Comparison of ENCODE assay signal across 25 cellular contexts in genomic region chr12:94095618-94096017, GRCh38.
"Had no signal": no experiment of that assay in that cellular context is flagged by ENCODE, and none has a peak within 500 bp of the region (broad histone marks: within the 10 kb centered on the region; RNA-seq: fewer than 3 reads in every experiment).

No MANE protein-coding gene starts in this region.

- H3K9me3 ChIP-seq: body of pancreas, esophagus muscularis mucosa, gastroesophageal sphincter, heart right ventricle had no signal

- H3K27ac ChIP-seq: body of pancreas, esophagus muscularis mucosa, gastroesophageal sphincter had no signal

- H3K36me3 ChIP-seq: esophagus muscularis mucosa, gastroesophageal sphincter, heart right ventricle had no signal

- H3K4me3 ChIP-seq: body of pancreas, esophagus muscularis mucosa, gastroesophageal sphincter, heart right ventricle had no signal

- ATAC-seq: activated naive CD4-positive, alpha-beta T cell treated with anti-CD3 and anti-CD28 coated beads, Interleukin-2, amount 50 U/mL, for 72 hours; activated T-cell treated with anti-CD3 and anti-CD28 coated beads, Interleukin-2, amount 50 U/mL, for 72 hours; body of pancreas; effector memory CD8-positive, alpha-beta T cell; gastroesophageal sphincter; heart right ventricle had no signal

- H3K27me3 ChIP-seq: body of pancreas, esophagus muscularis mucosa, gastroesophageal sphincter had no signal

- DNase-seq: activated CD4-positive, alpha-beta memory T cell treated with anti-CD3 and anti-CD28 coated beads, Interleukin-2, amount 10 ng/mL, durations not matched to agents 7 days and 5 days; activated CD4-positive, alpha-beta T cell treated with anti-CD3 and anti-CD28 coated beads for 1 hour; activated CD4-positive, alpha-beta T cell treated with anti-CD3 and anti-CD28 coated beads for 4 hours; activated CD4-positive, alpha-beta T cell treated with anti-CD3 and anti-CD28 coated beads, Interleukin-2, amount 10 ng/mL, durations not matched to agents 7 days and 5 days; activated CD4-positive, alpha-beta T cell treated with anti-CD3 and anti-CD28 coated beads, Interleukin-2, amount 50 U/mL, for 4 hours; activated CD8-positive, alpha-beta memory T cell treated with anti-CD3 and anti-CD28 coated beads, Interleukin-2, amount 50 U/mL, for 48 hours; activated gamma-delta T cell; activated naive CD4-positive, alpha-beta T cell; activated naive CD4-positive, alpha-beta T cell treated with anti-CD3 and anti-CD28 coated beads, Interleukin-2, amount 10 ng/mL, durations not matched to agents 7 days and 5 days; activated naive CD8-positive, alpha-beta T cell treated with anti-CD3 and anti-CD28 coated beads, Interleukin-2, amount 10 ng/mL, durations not matched to agents 7 days and 5 days; activated T-cell treated with anti-CD3 and anti-CD28 coated beads for 4 hours; activated T-cell treated with anti-CD3 and anti-CD28 coated beads, Interleukin-2, amount 50 U/mL, for 24 hours; activated T-cell treated with anti-CD3 and anti-CD28 coated beads, Interleukin-2, amount 50 U/mL, for 72 hours; body of pancreas; cortex of kidney; dermis blood vessel endothelial cell; effector CD4-positive, alpha-beta T cell; effector memory CD8-positive, alpha-beta T cell; erythroblast; foreskin melanocyte; heart right ventricle; T-helper 2 cell had no signal

- H3K4me1 ChIP-seq: body of pancreas, esophagus muscularis mucosa had no signal
